8 cellular contexts compared by ENCODE assay signal in the genomic region with DNA sequence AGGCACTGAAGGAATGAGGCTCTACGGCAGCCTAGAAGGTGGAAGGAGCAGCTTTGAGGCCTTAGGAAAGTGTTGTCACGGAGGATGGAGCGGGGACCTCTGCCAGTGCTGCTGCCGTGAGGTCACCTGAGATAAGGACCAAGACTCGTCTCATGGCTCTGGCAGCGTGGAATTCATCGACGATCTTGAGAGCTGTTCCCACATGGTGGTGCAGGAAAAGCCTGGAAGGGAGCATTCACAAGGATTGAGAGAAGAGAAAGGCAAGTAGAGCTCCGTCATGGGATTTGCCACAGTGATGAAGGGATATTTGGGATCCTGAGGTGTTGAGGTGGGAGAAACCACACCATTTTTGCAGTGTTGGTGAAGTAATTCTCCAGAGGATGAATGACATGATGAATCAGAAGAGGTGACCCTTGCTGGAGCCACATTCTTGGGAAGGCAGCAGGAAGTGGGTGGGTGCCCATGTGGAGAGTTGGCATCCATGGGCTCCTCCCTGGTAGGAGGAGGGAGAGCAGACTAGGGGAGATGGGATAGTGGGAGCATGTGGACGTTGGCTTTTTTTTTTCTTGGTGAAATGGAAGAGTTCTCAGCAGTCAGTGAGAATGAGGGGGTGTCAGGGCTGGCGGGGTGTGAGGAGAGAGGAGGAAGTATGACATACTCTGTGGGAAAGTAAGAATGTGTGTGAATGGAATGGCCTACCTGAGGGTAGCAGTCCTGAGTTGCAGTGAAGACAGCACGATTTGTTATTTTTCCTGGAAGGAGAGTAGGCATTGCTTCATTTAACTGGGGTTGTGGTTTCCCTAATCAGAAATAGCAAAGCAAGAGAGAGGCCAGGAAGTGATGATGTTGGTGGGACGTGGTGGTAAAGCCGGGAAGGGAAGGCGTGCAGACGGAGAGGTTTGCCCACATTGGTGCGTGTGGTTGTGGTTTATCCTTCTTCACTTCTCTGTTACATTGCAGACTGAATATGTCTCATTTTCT. TPM values are rescaled to one million over a fixed set of nuclear protein-coding genes. Genes with fewer than 3 reads are reported as not detected.
A peak's percentile ranks its signal among the peaks of the same experiment; 100 is the strongest.
DNase-seq lines count a peak whose midpoint lies in the region; ATAC-seq and TF ChIP-seq lines count a peak whose summit lies in the region.

No MANE protein-coding gene starts in this region.

- no peak overlapping the region for H3K4me3 ChIP-seq in kidney epithelial cell (ENCODE audit: low read depth, low read length)

- H3K27me3 ChIP-seq in kidney epithelial cell (ENCODE audit: control insufficient read depth, insufficient read depth, low read length) (no peaks in the 10 kb centered on the region), foreskin keratinocyte (no peaks in the 10 kb centered on the region)

- H3K27ac ChIP-seq in foreskin keratinocyte: no peak overlapping the region

- H3K4me1 ChIP-seq in foreskin keratinocyte: no peaks in the 10 kb centered on the region

- no peaks in the 10 kb centered on the region for H3K36me3 ChIP-seq in kidney epithelial cell (ENCODE audit: control insufficient read depth, insufficient read depth, low read length)

- in situ Hi-C loops in KBM-7 (cut with MboI; ENCODE audit: low pct_unique_long_range_greater_than_20kb, low sequenced_read_pairs): no loop called here

- TF ChIP-seq CTCF in kidney epithelial cell (IDR thresholded peaks at IDR 0.05; ENCODE audit: insufficient read depth, low read length, poor library complexity, severe bottlenecking): no peak
- TF ChIP-seq CTCF in foreskin keratinocyte (conservative IDR thresholded peaks at IDR 0.05): no peak

- peak; percentile 86 for DNase-seq in A172 (ENCODE audit: low spot score)
- DNase-seq in KBM-7: peak; percentile 95
- DNase-seq in activated CD8-positive, alpha-beta memory T cell treated with anti-CD3 and anti-CD28 coated beads, Interleukin-2, amount 50 U/mL, for 24 hours (ENCODE audit: extremely low read depth): peak; percentile 33
- peak; percentile 51 for DNase-seq in kidney epithelial cell (ENCODE audit: low read depth)
- DNase-seq in foreskin keratinocyte: no peak

- ATAC-seq in HG03025 (IDR thresholded peaks at IDR 0.05; ENCODE audit: low FRiP score, unreplicated experiment) (no peak), GM21786 (IDR thresholded peaks at IDR 0.05; ENCODE audit: unreplicated experiment) (no peak), foreskin keratinocyte (no peak), HG03571 (IDR thresholded peaks at IDR 0.05; ENCODE audit: unreplicated experiment) (no peak)

RNA-seq across cellular contexts. Expression of a gene that starts 11.1 kb away (rescaled TPM):
- 94.1 and 116 TPM in 2 replicates for total RNA-seq in A172 (2014; rRNA removed; shearing (Covaris generic))
- total RNA-seq in kidney epithelial cell (71.7 and 82.6 TPM in 2 replicates), foreskin keratinocyte (77.8 and 81.4 TPM in 2 replicates)
- 15.0 and 17.7 TPM in 2 replicates for polyA plus RNA-seq in foreskin keratinocyte

Comparison
In these comparisons a context has a peak if more than half of its experiments do, and no peak if none do; other contexts are left out.
1. DNase-seq: peak in A172 (single experiment), KBM-7 (single experiment), activated CD8-positive, alpha-beta memory T cell treated with anti-CD3 and anti-CD28 coated beads, Interleukin-2, amount 50 U/mL, for 24 hours (single experiment) and kidney epithelial cell (single experiment); none in foreskin keratinocyte (0 of 2).